In genomic region chr1:99601709-99602403, GRCh38 we compare ENCODE assay signal across 30 cellular contexts. TPM values are rescaled to one million over a fixed set of nuclear protein-coding genes. Genes with fewer than 3 reads are reported as not detected.
"Had no signal": no experiment of that assay in that cellular context is flagged by ENCODE, and none has a peak within 500 bp of the region (broad histone marks: within the 10 kb centered on the region; RNA-seq: fewer than 3 reads in every experiment).

No MANE protein-coding gene starts in this region.

- H3K36me3 ChIP-seq: ascending aorta, MG63 had no signal

- ATAC-seq: activated CD8-positive, alpha-beta memory T cell treated with anti-CD3 and anti-CD28 coated beads, Interleukin-2, amount 10 ng/mL, durations not matched to agents 7 days and 5 days; body of pancreas; Panc1; T-cell had no signal

- DNase-seq: activated B cell treated with CpG ODN at 0.5 μM for 24 hours; activated CD4-positive, alpha-beta T cell treated with anti-CD3 and anti-CD28 coated beads for 1 hour; activated CD4-positive, alpha-beta T cell treated with anti-CD3 and anti-CD28 coated beads, Interleukin-2, amount 10 ng/mL, durations not matched to agents 24 days and 14 days; activated CD4-positive, alpha-beta T cell treated with anti-CD3 and anti-CD28 coated beads, Interleukin-2, amount 50 U/mL, for 48 hours; activated CD8-positive, alpha-beta memory T cell treated with anti-CD3 and anti-CD28 coated beads, Interleukin-2, amount 10 ng/mL, durations not matched to agents 7 days and 5 days; activated effector memory CD4-positive, alpha-beta T cell treated with Interleukin-2 at 50 U/mL for 16 hours; activated naive CD4-positive, alpha-beta T cell; activated T-cell treated with anti-CD3 and anti-CD28 coated beads, Interleukin-2, amount 50 U/mL, for 24 hours; body of pancreas; central memory CD4-positive, alpha-beta T cell; MG63; NCI-H1105; NCI-H1436; NCI-H1694 treated with DMSO at 0.1 percent for 48 hours; NCI-H2029 treated with DMSO at 0.1 percent for 48 hours; NCI-H510A treated with DMSO at 0.1 percent for 48 hours; NCI-H69; NK-92 treated with Interleukin-12 subunit alpha and Interleukin-12 subunit beta, amount 100 ng/mL, for 24 hours; OCI-M1; SHP77; T-cell; T-helper 2 cell; T1000 had no signal

- H3K27me3 ChIP-seq: ascending aorta, body of pancreas, MG63, SJSA1 had no signal

- H3K4me3 ChIP-seq: ascending aorta, body of pancreas, MG63, SJSA1 had no signal

- H3K9me3 ChIP-seq: ascending aorta, body of pancreas, MG63, SJSA1 had no signal

- H3K27ac ChIP-seq: ascending aorta, body of pancreas, RWPE1, SJSA1 had no signal

- FAIRE-seq: bronchial epithelial cell, TTC549 had no signal

- H3K4me1 ChIP-seq: ascending aorta had no signal

RNA-seq across cellular contexts. Expression of gene PALMD, which starts 44.1 kb away (rescaled TPM):
- total RNA-seq: activated B cell treated with CpG ODN at 0.5 μM for 24 hours; activated CD4-positive, alpha-beta T cell treated with anti-CD3 and anti-CD28 coated beads, Interleukin-2, amount 10 ng/mL, durations not matched to agents 24 days and 14 days; activated CD8-positive, alpha-beta memory T cell treated with anti-CD3 and anti-CD28 coated beads, Interleukin-2, amount 10 ng/mL, durations not matched to agents 7 days and 5 days; activated T-helper 1 cell treated with anti-CD3 and anti-CD28 coated beads, Interleukin-12 subunit alpha, Interleukin-12 subunit beta, Interleukin-2, Interleukin-4 antibody, amounts not matched to agents 30 ng/mL and 10 ng/mL and 1 ng/mL, durations not matched to agents 14 hours and 24 hours and 36 hours had no signal
